In the genomic region with DNA sequence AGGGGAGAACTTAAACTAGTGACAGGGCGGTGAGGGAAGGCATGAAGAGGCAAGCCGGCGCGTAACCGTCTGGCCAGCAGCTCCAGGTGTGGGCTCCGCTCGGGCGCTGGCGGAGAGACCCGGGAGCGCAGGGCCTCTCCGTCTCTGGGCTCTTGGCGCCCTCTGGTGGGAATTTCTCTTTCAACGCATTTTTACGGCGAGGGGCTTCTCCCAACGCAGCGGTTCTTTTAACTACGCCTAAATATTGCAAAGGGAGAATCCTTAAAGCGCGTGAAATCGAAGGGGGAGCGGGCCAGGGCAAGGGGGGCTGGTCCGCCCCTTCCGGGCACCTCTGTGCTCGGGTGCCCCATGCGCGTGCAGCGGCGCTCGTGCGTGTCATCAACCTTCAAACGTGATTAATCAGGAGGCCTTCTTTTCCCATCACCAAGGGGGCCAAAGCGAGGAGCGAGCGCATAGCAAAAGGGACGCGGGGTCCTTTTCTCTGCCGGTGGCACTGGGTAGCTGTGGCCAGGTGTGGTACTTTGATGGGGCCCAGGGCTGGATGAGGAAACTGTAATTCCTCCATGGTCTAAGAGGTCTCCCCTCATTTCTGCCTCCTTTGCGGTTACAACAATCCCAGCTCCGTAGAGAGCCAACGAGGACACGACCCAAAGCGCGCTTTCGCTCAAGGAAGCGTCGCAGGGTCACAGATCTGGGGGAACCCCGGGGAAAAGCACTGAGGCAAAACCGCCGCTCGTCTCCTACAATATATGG, we compare ENCODE assay signal across 1 cellular context.
A peak's percentile ranks its signal among the peaks of the same experiment; 100 is the strongest.
TF ChIP-seq lines count a peak whose summit lies in the region.

No MANE protein-coding gene starts in this region.

TF ChIP-seq in K562, 482 proteins besides CTCF, POLR2A, EP300 and RAD21 (continued from another document):
- peak; percentile 57 for TF ChIP-seq ZBTB33 (CRISPR knock-in tag; IDR thresholded peaks at IDR 0.05)
- TF ChIP-seq NR2F6 (CRISPR knock-in tag; IDR thresholded peaks at IDR 0.05): no peak
- TF ChIP-seq, protein P1, sequence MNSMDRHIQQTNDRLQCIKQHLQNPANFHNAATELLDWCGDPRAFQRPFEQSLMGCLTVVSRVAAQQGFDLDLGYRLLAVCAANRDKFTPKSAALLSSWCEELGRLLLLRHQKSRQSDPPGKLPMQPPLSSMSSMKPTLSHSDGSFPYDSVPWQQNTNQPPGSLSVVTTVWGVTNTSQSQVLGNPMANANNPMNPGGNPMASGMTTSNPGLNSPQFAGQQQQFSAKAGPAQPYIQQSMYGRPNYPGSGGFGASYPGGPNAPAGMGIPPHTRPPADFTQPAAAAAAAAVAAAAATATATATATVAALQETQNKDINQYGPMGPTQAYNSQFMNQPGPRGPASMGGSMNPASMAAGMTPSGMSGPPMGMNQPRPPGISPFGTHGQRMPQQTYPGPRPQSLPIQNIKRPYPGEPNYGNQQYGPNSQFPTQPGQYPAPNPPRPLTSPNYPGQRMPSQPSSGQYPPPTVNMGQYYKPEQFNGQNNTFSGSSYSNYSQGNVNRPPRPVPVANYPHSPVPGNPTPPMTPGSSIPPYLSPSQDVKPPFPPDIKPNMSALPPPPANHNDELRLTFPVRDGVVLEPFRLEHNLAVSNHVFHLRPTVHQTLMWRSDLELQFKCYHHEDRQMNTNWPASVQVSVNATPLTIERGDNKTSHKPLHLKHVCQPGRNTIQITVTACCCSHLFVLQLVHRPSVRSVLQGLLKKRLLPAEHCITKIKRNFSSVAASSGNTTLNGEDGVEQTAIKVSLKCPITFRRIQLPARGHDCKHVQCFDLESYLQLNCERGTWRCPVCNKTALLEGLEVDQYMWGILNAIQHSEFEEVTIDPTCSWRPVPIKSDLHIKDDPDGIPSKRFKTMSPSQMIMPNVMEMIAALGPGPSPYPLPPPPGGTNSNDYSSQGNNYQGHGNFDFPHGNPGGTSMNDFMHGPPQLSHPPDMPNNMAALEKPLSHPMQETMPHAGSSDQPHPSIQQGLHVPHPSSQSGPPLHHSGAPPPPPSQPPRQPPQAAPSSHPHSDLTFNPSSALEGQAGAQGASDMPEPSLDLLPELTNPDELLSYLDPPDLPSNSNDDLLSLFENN (IDR thresholded peaks at IDR 0.05; ENCODE audit: low read depth in 2 of 2, low read length in 2 of 2): peak in 1 of 2 experiments; percentile 57; a peak in 1 of 4 replicates
- TF ChIP-seq ZNF217 (CRISPR knock-in tag; IDR thresholded peaks at IDR 0.05): no peak
- 0 out of 4 replicates have a peak, but pooled peaks of 1 of the 2 experiments have one; percentile 35 for TF ChIP-seq SRF (CRISPR knock-in tag; IDR thresholded peaks at IDR 0.05)
- TF ChIP-seq RCOR1 (IDR thresholded peaks at IDR 0.05; ENCODE audit: borderline replicate concordance in 1 of 2, low read depth in 2 of 2, low read length in 2 of 2): peak in 1 of 2 experiments; percentile 53; a peak in 2 of 4 replicates
- TF ChIP-seq ERF (CRISPR knock-in tag; IDR thresholded peaks at IDR 0.05): peak; percentile 16; the same call in 1 of the 2 replicates
- no peak for TF ChIP-seq SMARCE1 (IDR thresholded peaks at IDR 0.05)
- no peak for TF ChIP-seq ZC3H8 (IDR thresholded peaks at IDR 0.05)
- no peak for TF ChIP-seq SETDB1 (IDR thresholded peaks at IDR 0.05; ENCODE audit: low read length)
- TF ChIP-seq, protein P2, sequence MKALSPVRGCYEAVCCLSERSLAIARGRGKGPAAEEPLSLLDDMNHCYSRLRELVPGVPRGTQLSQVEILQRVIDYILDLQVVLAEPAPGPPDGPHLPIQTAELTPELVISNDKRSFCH (CRISPR knock-in tag; IDR thresholded peaks at IDR 0.05): no peak
- TF ChIP-seq, protein P2 (tag; IDR thresholded peaks at IDR 0.05): no peak
- no peak for TF ChIP-seq BCOR (IDR thresholded peaks at IDR 0.05)
- TF ChIP-seq, protein P3, sequence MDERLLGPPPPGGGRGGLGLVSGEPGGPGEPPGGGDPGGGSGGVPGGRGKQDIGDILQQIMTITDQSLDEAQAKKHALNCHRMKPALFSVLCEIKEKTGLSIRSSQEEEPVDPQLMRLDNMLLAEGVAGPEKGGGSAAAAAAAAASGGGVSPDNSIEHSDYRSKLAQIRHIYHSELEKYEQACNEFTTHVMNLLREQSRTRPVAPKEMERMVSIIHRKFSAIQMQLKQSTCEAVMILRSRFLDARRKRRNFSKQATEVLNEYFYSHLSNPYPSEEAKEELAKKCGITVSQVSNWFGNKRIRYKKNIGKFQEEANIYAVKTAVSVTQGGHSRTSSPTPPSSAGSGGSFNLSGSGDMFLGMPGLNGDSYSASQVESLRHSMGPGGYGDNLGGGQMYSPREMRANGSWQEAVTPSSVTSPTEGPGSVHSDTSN (CRISPR knock-in tag; IDR thresholded peaks at IDR 0.05; ENCODE audit: low read depth): peak; percentile 14; the same call in 1 of the 2 replicates
- TF ChIP-seq, protein P3 (tag; conservative IDR thresholded peaks at IDR 0.05; ENCODE audit: low read depth): peak; percentile 68
- TF ChIP-seq ZNF76 (CRISPR knock-in tag; IDR thresholded peaks at IDR 0.05; ENCODE audit: borderline replicate concordance): 0 out of 2 replicates have a peak, but pooled peaks have one; percentile 22
- no peak for TF ChIP-seq ZNF696 (CRISPR knock-in tag; conservative IDR thresholded peaks at IDR 0.05)
- peak; percentile 12; the same call in 1 of the 2 replicates for TF ChIP-seq ATF7 (IDR thresholded peaks at IDR 0.05)
- 0 out of 2 replicates have a peak, but pooled peaks have one; percentile 50 for TF ChIP-seq AFF4 (CRISPR knock-in tag; IDR thresholded peaks at IDR 0.05)
- TF ChIP-seq ZNF277 (CRISPR knock-in tag; IDR thresholded peaks at IDR 0.05; ENCODE audit: borderline replicate concordance): no peak
- TF ChIP-seq, protein P4, sequence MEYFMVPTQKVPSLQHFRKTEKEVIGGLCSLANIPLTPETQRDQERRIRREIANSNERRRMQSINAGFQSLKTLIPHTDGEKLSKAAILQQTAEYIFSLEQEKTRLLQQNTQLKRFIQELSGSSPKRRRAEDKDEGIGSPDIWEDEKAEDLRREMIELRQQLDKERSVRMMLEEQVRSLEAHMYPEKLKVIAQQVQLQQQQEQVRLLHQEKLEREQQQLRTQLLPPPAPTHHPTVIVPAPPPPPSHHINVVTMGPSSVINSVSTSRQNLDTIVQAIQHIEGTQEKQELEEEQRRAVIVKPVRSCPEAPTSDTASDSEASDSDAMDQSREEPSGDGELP (CRISPR knock-in tag; IDR thresholded peaks at IDR 0.05; ENCODE audit: borderline replicate concordance): peak; percentile 71
- 0 out of 2 replicates have a peak, but pooled peaks have one; percentile 9 for TF ChIP-seq FOSL1 (tag; conservative IDR thresholded peaks at IDR 0.05)
- peak; percentile 58; the same call in 1 of the 2 replicates for TF ChIP-seq CTBP1 (IDR thresholded peaks at IDR 0.05; ENCODE audit: borderline replicate concordance)
- no peak; the same call in 1 of the 2 replicates for TF ChIP-seq ZBTB1 (CRISPR knock-in tag; IDR thresholded peaks at IDR 0.05; ENCODE audit: borderline replicate concordance, low read depth)
- TF ChIP-seq STAG1 (CRISPR knock-in tag; IDR thresholded peaks at IDR 0.05; ENCODE audit: borderline replicate concordance): peak; percentile 96
- TF ChIP-seq ZNF263 (CRISPR knock-in tag; IDR thresholded peaks at IDR 0.05; ENCODE audit: borderline replicate concordance): 0 out of 2 replicates have a peak, but pooled peaks have one; percentile 57
- no peak for TF ChIP-seq YBX1 (IDR thresholded peaks at IDR 0.05)
- TF ChIP-seq, protein P5, sequence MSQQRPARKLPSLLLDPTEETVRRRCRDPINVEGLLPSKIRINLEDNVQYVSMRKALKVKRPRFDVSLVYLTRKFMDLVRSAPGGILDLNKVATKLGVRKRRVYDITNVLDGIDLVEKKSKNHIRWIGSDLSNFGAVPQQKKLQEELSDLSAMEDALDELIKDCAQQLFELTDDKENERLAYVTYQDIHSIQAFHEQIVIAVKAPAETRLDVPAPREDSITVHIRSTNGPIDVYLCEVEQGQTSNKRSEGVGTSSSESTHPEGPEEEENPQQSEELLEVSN (IDR thresholded peaks at IDR 0.05; ENCODE audit: borderline replicate concordance in 1 of 2, extremely low read depth in 1 of 2, insufficient read depth in 1 of 2, insufficient read length in 1 of 2, low read depth in 1 of 2, low read length in 1 of 2, poor library complexity in 1 of 2, severe bottlenecking in 1 of 2): peak in 1 of 2 experiments; percentile 37
- no peak for TF ChIP-seq ZFPM2 (CRISPR knock-in tag; IDR thresholded peaks at IDR 0.05)
